Comparison of ENCODE assay signal across 12 cellular contexts in the genomic region with DNA sequence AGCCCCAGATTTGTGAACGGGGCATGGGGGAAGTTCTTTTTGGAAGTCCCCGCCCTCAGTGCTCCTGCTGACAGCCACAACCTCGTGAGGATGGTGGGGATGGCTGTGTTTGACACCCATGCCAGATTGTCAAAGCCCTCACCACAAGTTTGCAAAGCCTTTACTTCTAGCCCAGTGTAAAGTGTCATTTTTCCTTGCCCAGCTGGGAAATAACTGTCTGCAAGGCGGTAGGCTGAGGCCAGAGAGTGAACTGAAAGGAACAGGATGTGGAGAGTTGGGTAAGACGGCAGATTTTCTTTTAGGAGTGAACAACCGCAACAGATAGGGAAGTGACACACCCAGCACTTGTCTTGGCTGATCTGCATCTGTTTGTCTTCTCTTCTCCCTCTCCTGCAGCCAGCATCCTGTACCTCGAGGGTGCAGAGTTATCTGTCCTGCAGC. TPM values are rescaled to one million over a fixed set of nuclear protein-coding genes. Genes with fewer than 3 reads are reported as not detected.
DNase-seq lines count a peak whose midpoint lies in the region; ATAC-seq and TF ChIP-seq lines count a peak whose summit lies in the region.
"Had no signal": no experiment of that assay in that cellular context is flagged by ENCODE, and none has a peak within 500 bp of the region (broad histone marks: within the 10 kb centered on the region; RNA-seq: fewer than 3 reads in every experiment).

No MANE protein-coding gene starts in this region.

- no peak overlapping the region for H2AFZ ChIP-seq in Loucy (ENCODE audit: low read length)

- H4K20me1 ChIP-seq in Loucy (ENCODE audit: insufficient read depth, low read length, poor library complexity, severe bottlenecking), result peaks cover 7% of the 10 kb centered on the region

- H3K4me3 ChIP-seq in Loucy (ENCODE audit: low read length, poor library complexity, severe bottlenecking), result peak overlapping the region; percentile 15
- H3K4me3 ChIP-seq: adrenal gland, pancreas had no signal

- peak overlapping the region; percentile 58 for H3K4me3 Mint-ChIP-seq in activated T-helper 2 cell treated with anti-CD3 and anti-CD28 coated beads, Interferon-gamma antibody, Interleukin-2, Interleukin-4, amounts not matched to agents 10 μg/mL and 5 μg/mL and 100 μg/mL, durations not matched to agents 14 hours and 24 hours and 36 hours (ENCODE audit: low read depth)
- H3K4me3 Mint-ChIP-seq in naive B cell, result peak overlapping the region in 5 of 8 donors; percentile 9 to 59 (median 46)

- intact Hi-C loops in activated T-helper 2 cell treated with anti-CD3 and anti-CD28 coated beads, Interferon-gamma antibody, Interleukin-2, Interleukin-4, amounts not matched to agents 10 μg/mL and 5 μg/mL and 100 μg/mL, durations not matched to agents 14 hours and 24 hours and 36 hours (cut with micrococcal nuclease), result loop anchor here (1.0 kb wide), 1 partner anchor 11 kb away; no protein-coding TSS in a partner anchor

- H3K4me2 ChIP-seq in Loucy (ENCODE audit: low read depth, low read length, poor library complexity, severe bottlenecking), result peak overlapping the region; percentile 60

- H3K36me3 ChIP-seq in Loucy (ENCODE audit: insufficient read depth, low read length), result peaks cover 55% of the 10 kb centered on the region; the same call in 1 of the 2 replicates

- peaks cover 31% of the 10 kb centered on the region for H3K4me1 ChIP-seq in Loucy (ENCODE audit: insufficient read depth, low read length, poor library complexity, severe bottlenecking)
- H3K4me1 ChIP-seq: adrenal gland, pancreas had no signal

- peaks cover 35% of the 10 kb centered on the region for H3K79me2 ChIP-seq in Loucy (ENCODE audit: insufficient read depth, low read length)

- DNase-seq in GDM1 (lab: John Stamatoyannopoulos, UW) (peak; percentile 69), naive B cell (no peak), NCI-H1048 (lab: John Stamatoyannopoulos, UW) (no peak), GM19240 (ENCODE audit: insufficient read length, low spot score) (no peak), GM19238 (ENCODE audit: insufficient read length, low spot score) (no peak)
- DNase-seq in activated T-helper 2 cell treated with anti-CD3 and anti-CD28 coated beads, Interferon-gamma antibody, Interleukin-2, Interleukin-4, amounts not matched to agents 10 μg/mL and 5 μg/mL and 100 μg/mL, durations not matched to agents 14 hours and 24 hours and 36 hours (ENCODE audit: low spot score), result peak; percentile 38
- DNase-seq: islet precursor cell, NCI-H2081 treated with DMSO at 0.1 percent for 48 hours, pancreas had no signal

- TF ChIP-seq CTCF in Loucy (conservative IDR thresholded peaks at IDR 0.05; ENCODE audit: low read length), result no peak

- peaks cover 8% of the 10 kb centered on the region; the same call in 1 of the 2 replicates for H3F3A ChIP-seq in Loucy (ENCODE audit: low read depth)

- H3K27me3 Mint-ChIP-seq in activated T-helper 2 cell treated with anti-CD3 and anti-CD28 coated beads, Interferon-gamma antibody, Interleukin-2, Interleukin-4, amounts not matched to agents 10 μg/mL and 5 μg/mL and 100 μg/mL, durations not matched to agents 14 hours and 24 hours and 36 hours (ENCODE audit: low read depth), result no peaks in the 10 kb centered on the region
- H3K27me3 Mint-ChIP-seq in naive B cell, result no peaks in the 10 kb centered on the region

- H3K27ac Mint-ChIP-seq in activated T-helper 2 cell treated with anti-CD3 and anti-CD28 coated beads, Interferon-gamma antibody, Interleukin-2, Interleukin-4, amounts not matched to agents 10 μg/mL and 5 μg/mL and 100 μg/mL, durations not matched to agents 14 hours and 24 hours and 36 hours, result peak overlapping the region; percentile 48
- peak overlapping the region in 2 of 6 donors; percentile 16 to 57 for H3K27ac Mint-ChIP-seq in naive B cell

- ATAC-seq in naive B cell (ENCODE audit: low read depth in 2 of 2) (peak; percentile 61 to 73), HG03521 (IDR thresholded peaks at IDR 0.05; ENCODE audit: unreplicated experiment) (no peak)

- no peaks in the 10 kb centered on the region for H3K9me3 Mint-ChIP-seq in activated T-helper 2 cell treated with anti-CD3 and anti-CD28 coated beads, Interferon-gamma antibody, Interleukin-2, Interleukin-4, amounts not matched to agents 10 μg/mL and 5 μg/mL and 100 μg/mL, durations not matched to agents 14 hours and 24 hours and 36 hours
- no peaks in the 10 kb centered on the region for H3K9me3 Mint-ChIP-seq in naive B cell

- no peaks in the 10 kb centered on the region for H3K9me2 ChIP-seq in Loucy (replicated peaks; ENCODE audit: low read depth, low read length)

- peaks cover 65% of the 10 kb centered on the region for H3K4me1 Mint-ChIP-seq in activated T-helper 2 cell treated with anti-CD3 and anti-CD28 coated beads, Interferon-gamma antibody, Interleukin-2, Interleukin-4, amounts not matched to agents 10 μg/mL and 5 μg/mL and 100 μg/mL, durations not matched to agents 14 hours and 24 hours and 36 hours (ENCODE audit: low read depth)
- peaks cover 27 to 31% (median 28%) of the 10 kb centered on the region in 3 donors for H3K4me1 Mint-ChIP-seq in naive B cell

- peaks cover 68% of the 10 kb centered on the region for H3K36me3 Mint-ChIP-seq in activated T-helper 2 cell treated with anti-CD3 and anti-CD28 coated beads, Interferon-gamma antibody, Interleukin-2, Interleukin-4, amounts not matched to agents 10 μg/mL and 5 μg/mL and 100 μg/mL, durations not matched to agents 14 hours and 24 hours and 36 hours (ENCODE audit: low read depth)
- peaks cover 14 to 33% of the 10 kb centered on the region in 2 donors for H3K36me3 Mint-ChIP-seq in naive B cell

- peak overlapping the region; percentile 49 for H3K9ac ChIP-seq in Loucy (ENCODE audit: low read depth, low read length, poor library complexity, severe bottlenecking)

- H3K27me3 ChIP-seq in Loucy (ENCODE audit: insufficient read depth, low read length, poor library complexity, severe bottlenecking), result no peaks in the 10 kb centered on the region
- H3K27me3 ChIP-seq: adrenal gland, pancreas had no signal

- H3K9me3 ChIP-seq in Loucy (ENCODE audit: insufficient read depth, low read depth, low read length), result no peaks in the 10 kb centered on the region
- H3K9me3 ChIP-seq: adrenal gland, pancreas had no signal

RNA-seq across cellular contexts. Expression of gene IL17RA, which starts 13.6 kb away (rescaled TPM):
- 16.8 and 17.6 TPM in 2 replicates for total RNA-seq in activated T-helper 2 cell treated with anti-CD3 and anti-CD28 coated beads, Interferon-gamma antibody, Interleukin-2, Interleukin-4, amounts not matched to agents 10 μg/mL and 5 μg/mL and 100 μg/mL, durations not matched to agents 14 hours and 24 hours and 36 hours
- 10 to 100 TPM in 2 of 6 donors, 1 to 10 TPM in 4; 6.4 to 14.7 (median 9.2) TPM for polyA plus RNA-seq in naive B cell (ENCODE audit: low read depth in 6 of 6)

RNA-seq across cellular contexts. Expression of gene TMEM121B, which starts 22.8 kb away (rescaled TPM):
- 0.05 and 0.09 TPM in 2 replicates for total RNA-seq in activated T-helper 2 cell treated with anti-CD3 and anti-CD28 coated beads, Interferon-gamma antibody, Interleukin-2, Interleukin-4, amounts not matched to agents 10 μg/mL and 5 μg/mL and 100 μg/mL, durations not matched to agents 14 hours and 24 hours and 36 hours
- not detected for polyA plus RNA-seq in naive B cell (ENCODE audit: low read depth in 6 of 6)

Comparison
In these comparisons a context has a peak if more than half of its experiments do, and no peak if none do; other contexts are left out.
1. DNase-seq: peak in GDM1 (single experiment) and activated T-helper 2 cell treated with anti-CD3 and anti-CD28 coated beads, Interferon-gamma antibody, Interleukin-2, Interleukin-4, amounts not matched to agents 10 μg/mL and 5 μg/mL and 100 μg/mL, durations not matched to agents 14 hours and 24 hours and 36 hours (single experiment); none in naive B cell (single experiment), NCI-H1048 (single experiment), GM19240 (single experiment) and GM19238 (single experiment).